ENCODE assay signal across 8 cellular contexts in genomic region chr1:193661385-193661784, GRCh38.
"Had no signal": no experiment of that assay in that cellular context is flagged by ENCODE, and none has a peak within 500 bp of the region (broad histone marks: within the 10 kb centered on the region; RNA-seq: fewer than 3 reads in every experiment).

No MANE protein-coding gene starts in this region.

- H3K4me3 ChIP-seq: GM23248, HAP-1 had no signal

- H3K9ac ChIP-seq: GM23248 had no signal

- H3K27ac ChIP-seq: GM23248, HL-60 had no signal

- H3K4me1 ChIP-seq: HAP-1 had no signal

- H3K36me3 ChIP-seq: HAP-1 had no signal

- H2AFZ ChIP-seq: GM23248 had no signal

- H3K9me3 ChIP-seq: HAP-1 had no signal

- DNase-seq: GM23248, GOT3, H7, HFFc6 had no signal

- ATAC-seq: HCT116, HepG2 had no signal
